Comparison of ENCODE assay signal across 16 cellular contexts in genomic region chr10:3347413-3348147, GRCh38.
"Had no signal": no experiment of that assay in that cellular context is flagged by ENCODE, and none has a peak within 500 bp of the region (broad histone marks: within the 10 kb centered on the region; RNA-seq: fewer than 3 reads in every experiment).

No MANE protein-coding gene starts in this region.

- H3K27ac ChIP-seq: heart left ventricle, left lung, ovary, tibial artery, vagina had no signal

- DNase-seq: activated CD4-positive, alpha-beta T cell treated with anti-CD3 and anti-CD28 coated beads for 1 hour; activated CD4-positive, alpha-beta T cell treated with anti-CD3 and anti-CD28 coated beads, Interleukin-2, amount 50 U/mL, for 48 hours; activated gamma-delta T cell; activated naive CD8-positive, alpha-beta T cell treated with anti-CD3 and anti-CD28 coated beads for 36 hours; activated T-cell treated with anti-CD3 and anti-CD28 coated beads, Interleukin-2, amount 50 U/mL, for 4 hours; foreskin melanocyte; heart left ventricle; left lung; ovary; T-helper 9 cell; tibial artery had no signal

- H3K4me3 ChIP-seq: heart left ventricle, left lung, ovary, tibial artery, vagina had no signal

- H3K4me1 ChIP-seq: heart left ventricle, left lung, vagina had no signal

- H3K4me3 Mint-ChIP-seq: activated naive CD8-positive, alpha-beta T cell treated with anti-CD3 and anti-CD28 coated beads for 36 hours; activated T-cell treated with anti-CD3 and anti-CD28 coated beads, Interleukin-2, amount 50 U/mL, for 4 hours; memory B cell; nephron had no signal

- H3K27ac Mint-ChIP-seq: activated naive CD8-positive, alpha-beta T cell treated with anti-CD3 and anti-CD28 coated beads for 36 hours; memory B cell; nephron had no signal

- H3K36me3 Mint-ChIP-seq: activated naive CD8-positive, alpha-beta T cell treated with anti-CD3 and anti-CD28 coated beads for 36 hours; memory B cell had no signal

- H3K4me1 Mint-ChIP-seq: activated naive CD8-positive, alpha-beta T cell treated with anti-CD3 and anti-CD28 coated beads for 36 hours had no signal

- H3K9me3 Mint-ChIP-seq: activated naive CD8-positive, alpha-beta T cell treated with anti-CD3 and anti-CD28 coated beads for 36 hours; activated T-cell treated with anti-CD3 and anti-CD28 coated beads, Interleukin-2, amount 50 U/mL, for 4 hours; memory B cell; nephron had no signal

- H3K36me3 ChIP-seq: heart left ventricle, left lung, ovary, tibial artery, vagina had no signal

- FAIRE-seq: colon, islet of Langerhans had no signal

- H3K27me3 ChIP-seq: heart left ventricle, left lung, ovary, tibial artery, vagina had no signal

- ATAC-seq: activated T-cell treated with anti-CD3 and anti-CD28 coated beads, Interleukin-2, amount 50 U/mL, for 4 hours; heart left ventricle; left lung had no signal

- H3K9me3 ChIP-seq: heart left ventricle, left lung, ovary, tibial artery, vagina had no signal
